Comparison of ENCODE assay signal across 29 cellular contexts in the genomic region with DNA sequence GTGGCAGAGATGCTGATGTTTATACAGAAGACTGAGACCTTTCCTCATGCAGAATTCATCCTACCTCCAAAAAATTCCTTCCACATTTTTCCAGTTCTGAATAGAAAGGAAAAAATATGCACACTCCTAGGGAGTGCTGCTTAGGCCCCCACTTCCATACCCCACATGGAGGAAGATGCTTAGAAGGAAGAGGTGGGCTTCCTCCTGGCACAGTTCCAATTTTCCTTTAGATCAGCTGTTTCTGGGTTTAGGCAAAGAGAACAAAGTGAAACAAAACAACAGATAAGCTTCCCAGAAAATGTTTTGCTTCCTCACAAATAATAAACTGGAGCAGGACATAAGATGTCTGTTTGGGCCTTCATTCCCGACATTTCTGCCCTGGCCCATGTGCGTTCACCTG.
DNase-seq lines count a peak whose midpoint lies in the region; ATAC-seq and TF ChIP-seq lines count a peak whose summit lies in the region.
"Had no signal": no experiment of that assay in that cellular context is flagged by ENCODE, and none has a peak within 500 bp of the region (broad histone marks: within the 10 kb centered on the region; RNA-seq: fewer than 3 reads in every experiment).

No MANE protein-coding gene starts in this region.

- no peak for ATAC-seq in activated naive CD8-positive, alpha-beta T cell treated with anti-CD3 and anti-CD28 coated beads, Interleukin-2, amount 50 U/mL, for 24 hours
- ATAC-seq in mucosa of descending colon: no peak
- no peak for ATAC-seq in HG03378 (IDR thresholded peaks at IDR 0.05; ENCODE audit: unreplicated experiment)

- no peak for TF ChIP-seq CTCF in A673 (conservative IDR thresholded peaks at IDR 0.05; ENCODE audit: low read depth, low read length)
- no peak for TF ChIP-seq CTCF in PC-9 (conservative IDR thresholded peaks at IDR 0.05)
- TF ChIP-seq CTCF in dorsolateral prefrontal cortex (IDR thresholded peaks at IDR 0.05 in 54 of 56, conservative IDR thresholded peaks at IDR 0.05 in 2 of 56; ENCODE audit: low read depth in 1 of 56, partially characterized antibody in 56 of 56): no peak
- TF ChIP-seq CTCF in nephron (IDR thresholded peaks at IDR 0.05; ENCODE audit: unreplicated experiment in 3 of 3): no peak
- TF ChIP-seq CTCF in mucosa of descending colon (IDR thresholded peaks at IDR 0.05): no peak

- H3K27ac Mint-ChIP-seq in nephron: peak overlapping the region; percentile 63 to 84 (median 69)
- H3K27ac Mint-ChIP-seq in activated naive CD8-positive, alpha-beta T cell treated with anti-CD3 and anti-CD28 coated beads, Interleukin-2, amount 50 U/mL, for 24 hours: no peak overlapping the region
- H3K27ac Mint-ChIP-seq: activated CD4-positive, alpha-beta memory T cell treated with anti-CD3 and anti-CD28 coated beads for 36 hours; T-helper 1 cell treated with Interleukin-12 subunit alpha and Interleukin-12 subunit beta and Interleukin-4 antibody, amounts not matched to agents 30 μg/mL and 1 μg/mL, for 36 hours had no signal

- no peak overlapping the region for H3K4me3 ChIP-seq in A673 (ENCODE audit: low read depth, low read length, poor library complexity, severe bottlenecking)
- no peak overlapping the region for H3K4me3 ChIP-seq in PC-9
- H3K4me3 ChIP-seq in dorsolateral prefrontal cortex: no peak overlapping the region
- no peak overlapping the region for H3K4me3 ChIP-seq in mucosa of descending colon
- H3K4me3 ChIP-seq: HAP-1, lung, skin epidermis, stomach had no signal

- CTCF ChIA-PET in A673 (lab: Charles Lee) (no interaction called here), PC-9 (lab: Charles Lee) (no interaction called here)

- no peak overlapping the region for H3K4me2 ChIP-seq in PC-9

- POLR2A ChIA-PET in A673 (lab: Charles Lee; ENCODE audit: low non-redundant PET) (no interaction called here), PC-9 (lab: Charles Lee; ENCODE audit: unreplicated experiment) (no interaction called here)

- no peaks in the 10 kb centered on the region for H3K27me3 ChIP-seq in A673 (replicated peaks; ENCODE audit: insufficient read depth, low read depth, low read length, poor library complexity)
- H3K27me3 ChIP-seq in PC-9 (ENCODE audit: insufficient read depth, low read depth): no peaks in the 10 kb centered on the region
- no peaks in the 10 kb centered on the region for H3K27me3 ChIP-seq in dorsolateral prefrontal cortex
- H3K27me3 ChIP-seq: neutrophil, stomach had no signal

- no peaks in the 10 kb centered on the region for H4K20me1 ChIP-seq in PC-9 (ENCODE audit: insufficient read depth)

- H3K27me3 Mint-ChIP-seq in nephron (ENCODE audit: low read depth): no peaks in the 10 kb centered on the region
- peaks cover 1% of the 10 kb centered on the region for H3K27me3 Mint-ChIP-seq in activated naive CD8-positive, alpha-beta T cell treated with anti-CD3 and anti-CD28 coated beads, Interleukin-2, amount 50 U/mL, for 24 hours

- peaks cover 34% of the 10 kb centered on the region for H3F3A ChIP-seq in PC-9 (ENCODE audit: insufficient read depth, low read depth)

- H3K27ac ChIP-seq in A673 (ENCODE audit: low read depth, low read length, poor library complexity, severe bottlenecking): peak overlapping the region; percentile 63
- 0 out of 2 replicates have a peak overlapping the region, but pooled peaks have one; percentile 30 for H3K27ac ChIP-seq in PC-9
- peak overlapping the region; percentile 66 to 96 (median 91) for H3K27ac ChIP-seq in dorsolateral prefrontal cortex
- H3K27ac ChIP-seq: neutrophil, RWPE1 had no signal

- H2AFZ ChIP-seq in PC-9: no peak overlapping the region

- peaks cover 78% of the 10 kb centered on the region for H3K4me1 Mint-ChIP-seq in nephron
- no peaks in the 10 kb centered on the region for H3K4me1 Mint-ChIP-seq in activated naive CD8-positive, alpha-beta T cell treated with anti-CD3 and anti-CD28 coated beads, Interleukin-2, amount 50 U/mL, for 24 hours
- H3K4me1 Mint-ChIP-seq: central memory CD8-positive, alpha-beta T cell had no signal

- peaks cover 28% of the 10 kb centered on the region for H3K36me3 Mint-ChIP-seq in nephron (ENCODE audit: low read depth)
- H3K36me3 Mint-ChIP-seq in activated naive CD8-positive, alpha-beta T cell treated with anti-CD3 and anti-CD28 coated beads, Interleukin-2, amount 50 U/mL, for 24 hours (ENCODE audit: low read depth): no peaks in the 10 kb centered on the region
- H3K36me3 Mint-ChIP-seq: activated CD4-positive, alpha-beta memory T cell treated with anti-CD3 and anti-CD28 coated beads for 36 hours had no signal

- no peaks in the 10 kb centered on the region for H3K9me3 Mint-ChIP-seq in nephron
- H3K9me3 Mint-ChIP-seq in activated naive CD8-positive, alpha-beta T cell treated with anti-CD3 and anti-CD28 coated beads, Interleukin-2, amount 50 U/mL, for 24 hours: no peaks in the 10 kb centered on the region
- H3K9me3 Mint-ChIP-seq: activated CD4-positive, alpha-beta memory T cell treated with anti-CD3 and anti-CD28 coated beads for 36 hours; central memory CD8-positive, alpha-beta T cell; T-helper 1 cell treated with Interleukin-12 subunit alpha and Interleukin-12 subunit beta and Interleukin-4 antibody, amounts not matched to agents 30 μg/mL and 1 μg/mL, for 36 hours had no signal

- H3K9me3 ChIP-seq in A673 (ENCODE audit: low read depth, low read length, poor library complexity, severe bottlenecking): no peaks in the 10 kb centered on the region
- no peaks in the 10 kb centered on the region for H3K9me3 ChIP-seq in PC-9 (ENCODE audit: insufficient read depth, low read depth)
- H3K9me3 ChIP-seq in mucosa of descending colon: no peaks in the 10 kb centered on the region
- H3K9me3 ChIP-seq: HAP-1, neutrophil, stomach had no signal

- peaks cover 24% of the 10 kb centered on the region; the same call in 1 of the 2 replicates for H3K79me2 ChIP-seq in PC-9 (ENCODE audit: low read depth)

- no peak overlapping the region for H3K4me3 Mint-ChIP-seq in nephron
- H3K4me3 Mint-ChIP-seq in activated naive CD8-positive, alpha-beta T cell treated with anti-CD3 and anti-CD28 coated beads, Interleukin-2, amount 50 U/mL, for 24 hours: no peak overlapping the region
- H3K4me3 Mint-ChIP-seq: activated CD4-positive, alpha-beta memory T cell treated with anti-CD3 and anti-CD28 coated beads for 36 hours; central memory CD8-positive, alpha-beta T cell; T-helper 1 cell treated with Interleukin-12 subunit alpha and Interleukin-12 subunit beta and Interleukin-4 antibody, amounts not matched to agents 30 μg/mL and 1 μg/mL, for 36 hours had no signal

- DNase-seq in A673 (ENCODE audit: low spot score) (no peak), PC-9 (no peak), dorsolateral prefrontal cortex (no peak), CD1c-positive myeloid dendritic cell (ENCODE audit: extremely low spot score) (no peak), mucosa of descending colon (no peak)
- DNase-seq in activated naive CD8-positive, alpha-beta T cell treated with anti-CD3 and anti-CD28 coated beads, Interleukin-2, amount 50 U/mL, for 24 hours: no peak
- DNase-seq: activated CD4-positive, alpha-beta memory T cell treated with anti-CD3 and anti-CD28 coated beads for 36 hours; activated CD4-positive, CD25-positive, alpha-beta regulatory T cell treated with anti-CD3 and anti-CD28 coated beads, Interleukin-2, amount 50 U/mL, for 72 hours; activated CD8-positive, alpha-beta memory T cell treated with anti-CD3 and anti-CD28 coated beads, Interleukin-2, amount 50 U/mL, for 48 hours; activated naive CD4-positive, alpha-beta T cell treated with anti-CD3 and anti-CD28 coated beads, Interleukin-2, amount 50 U/mL, for 16 hours; anterior cingulate cortex; C1 segment of cervical spinal cord; DMS79 treated with DMSO at 0.1 percent for 48 hours; GF-D8; islet precursor cell; NCI-H1436; NCI-H345; NCI-H748 treated with DMSO at 0.1 percent for 48 hours; stimulated activated CD4-positive, alpha-beta T cell treated with anti-CD3 and anti-CD28 coated beads, Interleukin-1b, Interleukin-23, amount 100 ng/mL, for 48 hours; stomach had no signal

- H3K36me3 ChIP-seq in A673 (ENCODE audit: insufficient read depth, low read length, poor library complexity, severe bottlenecking): no peaks in the 10 kb centered on the region
- no peaks in the 10 kb centered on the region for H3K36me3 ChIP-seq in PC-9 (ENCODE audit: low read depth)
- no peaks in the 10 kb centered on the region for H3K36me3 ChIP-seq in mucosa of descending colon (ENCODE audit: low read depth)
- H3K36me3 ChIP-seq: HAP-1, neutrophil had no signal

- intact Hi-C loops in A673 (cut with micrococcal nuclease; ENCODE audit: unreplicated experiment) (no loop called here), PC-9 (cut with micrococcal nuclease; ENCODE audit: unreplicated experiment) (loop anchor here (5.0 kb wide), 1 partner anchor 207 kb away; the partner anchor contains the start of gene FMNL2), dorsolateral prefrontal cortex (cut with DNase I) (no loop called here), mucosa of descending colon (cut with DNase I, micrococcal nuclease) (no loop called here)

- BruUV-seq in A673 (replicated peaks; lab: Mats Ljungman, UMichigan) (TSS peak; percentile 8), PC-9 (replicated peaks; lab: Mats Ljungman, UMichigan) (no TSS peak)

- H3K9me2 ChIP-seq in PC-9 (ENCODE audit: insufficient read depth): no peaks in the 10 kb centered on the region

- H3K4me1 ChIP-seq in A673 (ENCODE audit: insufficient read depth, low read length, poor library complexity, severe bottlenecking) (peaks cover 19% of the 10 kb centered on the region), PC-9 (replicated peaks; ENCODE audit: insufficient read depth) (peaks cover 37% of the 10 kb centered on the region), mucosa of descending colon (ENCODE audit: low read depth) (peaks cover 14% of the 10 kb centered on the region)
- H3K4me1 ChIP-seq: HAP-1 had no signal

Comparison
In these comparisons a context has a peak if more than half of its experiments do, and no peak if none do; other contexts are left out.
1. H3K27ac ChIP-seq: peak in every context shown above with its lines; median percentile 91 in dorsolateral prefrontal cortex; 63 in A673; 30 in PC-9.